11 cellular contexts compared by ENCODE assay signal in genomic region chr10:5809541-5810154, GRCh38. TPM values are rescaled to one million over a fixed set of nuclear protein-coding genes. Genes with fewer than 3 reads are reported as not detected.
DNase-seq lines count a peak whose midpoint lies in the region; ATAC-seq lines count a peak whose summit lies in the region.
"Had no signal": no experiment of that assay in that cellular context is flagged by ENCODE, and none has a peak within 500 bp of the region (broad histone marks: within the 10 kb centered on the region; RNA-seq: fewer than 3 reads in every experiment).

No MANE protein-coding gene starts in this region.

- H3K9me3 Mint-ChIP-seq in activated T-cell treated with anti-CD3 and anti-CD28 coated beads, Interleukin-2, amount 50 U/mL, for 4 hours = no peaks in the 10 kb centered on the region
- no peaks in the 10 kb centered on the region for H3K9me3 Mint-ChIP-seq in activated CD4-positive, alpha-beta memory T cell treated with anti-CD3 and anti-CD28 coated beads, Interleukin-2, amount 10 ng/mL, durations not matched to agents 7 days and 5 days
- no peaks in the 10 kb centered on the region for H3K9me3 Mint-ChIP-seq in stimulated activated naive CD8-positive, alpha-beta T cell treated with anti-CD3 and anti-CD28 coated beads, Interleukin-15, amount 100 ng/mL, for 72 hours

- ATAC-seq in activated T-cell treated with anti-CD3 and anti-CD28 coated beads, Interleukin-2, amount 50 U/mL, for 4 hours = no peak
- no peak for ATAC-seq in stimulated activated naive CD8-positive, alpha-beta T cell treated with anti-CD3 and anti-CD28 coated beads, Interleukin-15, amount 100 ng/mL, for 72 hours
- ATAC-seq in HG03175 (IDR thresholded peaks at IDR 0.05; ENCODE audit: unreplicated experiment) = no peak
- no peak for ATAC-seq in GM19395 (IDR thresholded peaks at IDR 0.05; ENCODE audit: unreplicated experiment)
- ATAC-seq: heart right ventricle had no signal

- DNase-seq in activated T-cell treated with anti-CD3 and anti-CD28 coated beads, Interleukin-2, amount 50 U/mL, for 4 hours = no peak
- DNase-seq in activated T-cell treated with anti-CD3 and anti-CD28 coated beads, Interleukin-2, amount 50 U/mL, for 48 hours = no peak
- no peak for DNase-seq in activated CD4-positive, alpha-beta memory T cell treated with anti-CD3 and anti-CD28 coated beads, Interleukin-2, amount 10 ng/mL, durations not matched to agents 7 days and 5 days
- no peak for DNase-seq in stimulated activated naive CD8-positive, alpha-beta T cell treated with anti-CD3 and anti-CD28 coated beads, Interleukin-15, amount 100 ng/mL, for 72 hours
- DNase-seq in HK-2 (ENCODE audit: unreplicated experiment) = no peak
- DNase-seq: heart right ventricle; NCI-H510A treated with DMSO at 0.1 percent for 48 hours; stimulated activated CD4-positive, alpha-beta T cell treated with anti-CD3 and anti-CD28 coated beads, Interleukin-12 subunit alpha, Interleukin-12 subunit beta, amount 100 ng/mL, for 4 hours had no signal

- POLR2A ChIA-PET in activated CD4-positive, alpha-beta memory T cell treated with anti-CD3 and anti-CD28 coated beads, Interleukin-2, amount 10 ng/mL, durations not matched to agents 7 days and 5 days (lab: Charles Lee) = interaction anchor here (0.9 to 2.5 kb wide), 12 partner anchors 9 to 244 kb away, joined by 3 to 9 read pairs (median 5); partner anchors contain the start of genes ANKRD16, FBH1 and IL15RA

- H3K4me1 Mint-ChIP-seq in activated T-cell treated with anti-CD3 and anti-CD28 coated beads, Interleukin-2, amount 50 U/mL, for 4 hours (ENCODE audit: low read depth) = peaks cover 60% of the 10 kb centered on the region
- H3K4me1 Mint-ChIP-seq in activated CD4-positive, alpha-beta memory T cell treated with anti-CD3 and anti-CD28 coated beads, Interleukin-2, amount 10 ng/mL, durations not matched to agents 7 days and 5 days = peaks cover 56% of the 10 kb centered on the region
- peaks cover 53% of the 10 kb centered on the region for H3K4me1 Mint-ChIP-seq in stimulated activated naive CD8-positive, alpha-beta T cell treated with anti-CD3 and anti-CD28 coated beads, Interleukin-15, amount 100 ng/mL, for 72 hours

- CTCF ChIA-PET in activated CD4-positive, alpha-beta memory T cell treated with anti-CD3 and anti-CD28 coated beads, Interleukin-2, amount 10 ng/mL, durations not matched to agents 7 days and 5 days (lab: Charles Lee) = interaction anchor here (0.7 to 1.3 kb wide), 2 partner anchors 180 to 187 kb away, joined by 3 to 6 read pairs; no protein-coding TSS in a partner anchor

- H3K36me3 Mint-ChIP-seq in activated T-cell treated with anti-CD3 and anti-CD28 coated beads, Interleukin-2, amount 50 U/mL, for 4 hours (ENCODE audit: insufficient read depth) = peaks cover 20% of the 10 kb centered on the region
- H3K36me3 Mint-ChIP-seq in activated CD4-positive, alpha-beta memory T cell treated with anti-CD3 and anti-CD28 coated beads, Interleukin-2, amount 10 ng/mL, durations not matched to agents 7 days and 5 days (ENCODE audit: low read depth) = peaks cover 46% of the 10 kb centered on the region

- H3K27ac Mint-ChIP-seq in activated CD4-positive, alpha-beta memory T cell treated with anti-CD3 and anti-CD28 coated beads, Interleukin-2, amount 10 ng/mL, durations not matched to agents 7 days and 5 days = peak overlapping the region; percentile 47
- peak overlapping the region in 1 of 2 donors; percentile 17 for H3K27ac Mint-ChIP-seq in stimulated activated naive CD8-positive, alpha-beta T cell treated with anti-CD3 and anti-CD28 coated beads, Interleukin-15, amount 100 ng/mL, for 72 hours

- no peaks in the 10 kb centered on the region for H3K27me3 Mint-ChIP-seq in activated T-cell treated with anti-CD3 and anti-CD28 coated beads, Interleukin-2, amount 50 U/mL, for 4 hours (ENCODE audit: low read depth)
- no peaks in the 10 kb centered on the region for H3K27me3 Mint-ChIP-seq in activated CD4-positive, alpha-beta memory T cell treated with anti-CD3 and anti-CD28 coated beads, Interleukin-2, amount 10 ng/mL, durations not matched to agents 7 days and 5 days
- no peaks in the 10 kb centered on the region for H3K27me3 Mint-ChIP-seq in stimulated activated naive CD8-positive, alpha-beta T cell treated with anti-CD3 and anti-CD28 coated beads, Interleukin-15, amount 100 ng/mL, for 72 hours

- H3K4me3 ChIP-seq in iPS-11a (ENCODE audit: low read depth, low read length) = peak overlapping the region; percentile 4

- peak overlapping the region; percentile 99 for H3K4me3 Mint-ChIP-seq in activated T-cell treated with anti-CD3 and anti-CD28 coated beads, Interleukin-2, amount 50 U/mL, for 4 hours
- H3K4me3 Mint-ChIP-seq in activated CD4-positive, alpha-beta memory T cell treated with anti-CD3 and anti-CD28 coated beads, Interleukin-2, amount 10 ng/mL, durations not matched to agents 7 days and 5 days = peak overlapping the region; percentile 46
- peak overlapping the region; percentile 27 to 95 for H3K4me3 Mint-ChIP-seq in stimulated activated naive CD8-positive, alpha-beta T cell treated with anti-CD3 and anti-CD28 coated beads, Interleukin-15, amount 100 ng/mL, for 72 hours

RNA-seq across cellular contexts. Expression of gene GDI2, which starts 3.6 kb away (rescaled TPM):
- 100 to 1,000 TPM; 270 to 301 (median 294) TPM for total RNA-seq in activated T-cell treated with anti-CD3 and anti-CD28 coated beads, Interleukin-2, amount 50 U/mL, for 4 hours
- 100 to 1,000 TPM; 218 to 220 TPM for total RNA-seq in activated CD4-positive, alpha-beta memory T cell treated with anti-CD3 and anti-CD28 coated beads, Interleukin-2, amount 10 ng/mL, durations not matched to agents 7 days and 5 days

Comparison
In these comparisons a context has a peak if more than half of its experiments do, and no peak if none do; other contexts are left out.
1. H3K4me3 Mint-ChIP-seq: peak in every context shown above with its lines; median percentile 99 in activated T-cell treated with anti-CD3 and anti-CD28 coated beads, Interleukin-2, amount 50 U/mL, for 4 hours; 61 in stimulated activated naive CD8-positive, alpha-beta T cell treated with anti-CD3 and anti-CD28 coated beads, Interleukin-15, amount 100 ng/mL, for 72 hours; 46 in activated CD4-positive, alpha-beta memory T cell treated with anti-CD3 and anti-CD28 coated beads, Interleukin-2, amount 10 ng/mL, durations not matched to agents 7 days and 5 days.